Comparison of ENCODE assay signal across 12 cellular contexts in the genomic region with DNA sequence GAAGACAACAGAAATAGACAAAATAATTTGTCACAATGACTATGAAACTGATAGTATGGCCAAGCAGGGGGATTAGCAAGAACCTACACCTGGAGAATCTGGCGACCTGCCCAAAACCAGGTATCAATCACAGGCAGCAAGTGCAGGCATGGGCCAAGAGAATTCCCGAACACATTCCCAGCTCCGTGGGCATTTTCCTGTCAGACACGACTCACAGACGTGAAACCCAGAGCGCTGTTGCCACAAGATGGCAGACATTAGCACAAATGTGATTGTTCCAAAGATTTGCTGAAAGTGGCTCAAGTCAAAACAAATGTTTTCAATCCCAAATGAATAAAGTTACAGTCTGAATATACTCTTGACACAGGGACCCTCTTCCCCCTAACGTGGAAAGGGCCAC. TPM values are rescaled to one million over a fixed set of nuclear protein-coding genes. Genes with fewer than 3 reads are reported as not detected.
DNase-seq lines count a peak whose midpoint lies in the region; ATAC-seq and TF ChIP-seq lines count a peak whose summit lies in the region.
"Had no signal": no experiment of that assay in that cellular context is flagged by ENCODE, and none has a peak within 500 bp of the region (broad histone marks: within the 10 kb centered on the region; RNA-seq: fewer than 3 reads in every experiment).

No MANE protein-coding gene starts in this region.

- ATAC-seq in PC-3 (no peak), psoas muscle (no peak), GM21423 (IDR thresholded peaks at IDR 0.05; ENCODE audit: unreplicated experiment) (no peak), HG02759 (IDR thresholded peaks at IDR 0.05; ENCODE audit: unreplicated experiment) (no peak)

- H3K36me3 ChIP-seq in PC-3 (ENCODE audit: low read depth, low read length), result 0 out of 2 replicates have a peak, but pooled peaks cover 8% of the 10 kb centered on the region
- H3K36me3 ChIP-seq in fibroblast of lung (ENCODE audit: control insufficient read depth, insufficient read depth, low read length), result peaks cover 3% of the 10 kb centered on the region
- H3K36me3 ChIP-seq in psoas muscle (ENCODE audit: insufficient read depth in 1 of 2, low read depth in 1 of 2), result peaks cover 0 to 12% of the 10 kb centered on the region in 2 donors

- H3K4me2 ChIP-seq in PC-3 (ENCODE audit: low read length), result no peak overlapping the region
- no peak overlapping the region for H3K4me2 ChIP-seq in fibroblast of lung (ENCODE audit: extremely low read depth, insufficient read depth, low read length)

- H3K27ac ChIP-seq in PC-3 (ENCODE audit: low read length), result 0 out of 2 replicates have a peak overlapping the region, but pooled peaks have one; percentile 68
- no peak overlapping the region for H3K27ac ChIP-seq in fibroblast of lung (ENCODE audit: insufficient read depth, low read length)
- H3K27ac ChIP-seq in psoas muscle, result no peak overlapping the region
- H3K27ac ChIP-seq: 22Rv1, tibial artery had no signal

- H3K4me3 ChIP-seq in PC-3 (ENCODE audit: low read length) (no peak overlapping the region), fibroblast of lung (replicated peaks in 1 of 4; ENCODE audit: control extremely low read depth in 1 of 4, insufficient read depth in 1 of 4, low read depth in 3 of 4, low read length in 4 of 4) (no peak overlapping the region), psoas muscle (no peak overlapping the region)
- H3K4me3 ChIP-seq: tibial artery had no signal

- H4K20me1 ChIP-seq in PC-3 (ENCODE audit: low read length), result no peaks in the 10 kb centered on the region
- no peaks in the 10 kb centered on the region for H4K20me1 ChIP-seq in fibroblast of lung (ENCODE audit: control insufficient read depth, extremely low read depth, insufficient read depth, low read length)

- BruUV-seq in PC-3 (replicated peaks; lab: Mats Ljungman, UMichigan), result no TSS peak

- POLR2A ChIA-PET in PC-3 (lab: Charles Lee; ENCODE audit: unreplicated experiment), result no interaction called here

- 0 out of 2 replicates have a peak overlapping the region, but pooled peaks have one; percentile 22 for H3K9ac ChIP-seq in PC-3 (ENCODE audit: low read length)
- no peak overlapping the region for H3K9ac ChIP-seq in fibroblast of lung (ENCODE audit: insufficient read depth, low read length)

- H3K27me3 ChIP-seq in PC-3 (ENCODE audit: low read length) (no peaks in the 10 kb centered on the region), fibroblast of lung (ENCODE audit: control insufficient read depth, insufficient read depth, low read length) (no peaks in the 10 kb centered on the region), psoas muscle (ENCODE audit: insufficient read depth in 3 of 3, low read length in 2 of 3) (no peaks in the 10 kb centered on the region)
- H3K27me3 ChIP-seq: tibial artery had no signal

- CTCF ChIA-PET in PC-3 (lab: Charles Lee), result interaction anchor here (0.6 kb wide), 2 partner anchors 19 to 175 kb away, joined by 4 to 5 read pairs; no protein-coding TSS in a partner anchor

- no peaks in the 10 kb centered on the region for H3F3A ChIP-seq in PC-3 (ENCODE audit: low read length, unreplicated experiment)

- H3K79me2 ChIP-seq in PC-3 (ENCODE audit: low read length), result peaks cover 5% of the 10 kb centered on the region; the same call in 1 of the 2 replicates
- H3K79me2 ChIP-seq in fibroblast of lung (ENCODE audit: control insufficient read depth, insufficient read depth, low read length), result no peaks in the 10 kb centered on the region

- H2AFZ ChIP-seq in PC-3 (ENCODE audit: low read length) (no peak overlapping the region), fibroblast of lung (ENCODE audit: low read length) (no peak overlapping the region)

- TF ChIP-seq CTCF in PC-3 (conservative IDR thresholded peaks at IDR 0.05; ENCODE audit: low read depth, low read length), result peak; percentile 46; the same call in 1 of the 2 replicates
- TF ChIP-seq CTCF in fibroblast of lung (conservative IDR thresholded peaks at IDR 0.05 in 1 of 2, IDR thresholded peaks at IDR 0.05 in 1 of 2; ENCODE audit: low read depth in 1 of 2, low read length in 2 of 2), result peak; percentile 10 to 34
- TF ChIP-seq CTCF in psoas muscle (IDR thresholded peaks at IDR 0.05), result peak; percentile 15

- H3K4me1 ChIP-seq in PC-3 (ENCODE audit: insufficient read depth, low read length) (peaks cover 22% of the 10 kb centered on the region), fibroblast of lung (ENCODE audit: control insufficient read depth, extremely low read depth, insufficient read depth, low read length) (peaks cover 5% of the 10 kb centered on the region), psoas muscle (peaks cover 18% of the 10 kb centered on the region)

- 59 to 72% (median 61%) methylated on average over 7 of the region's 7 CpGs for WGBS in psoas muscle, 3 donors

- DNase-seq in DMS 273 (lab: John Stamatoyannopoulos, UW; ENCODE audit: unreplicated experiment), result peak; percentile 7
- DNase-seq in DMS 273 treated with DMSO at 0.1 percent for 48 hours (lab: John Stamatoyannopoulos, UW), result no peak
- DNase-seq in PC-3, result peak; percentile 16
- peak in 1 of 2 donors; percentile 17 for DNase-seq in fibroblast of lung (ENCODE audit: low read depth in 2 of 2)
- no peak for DNase-seq in psoas muscle
- DNase-seq in NCI-H2171 treated with DMSO at 0.1 percent for 48 hours (lab: John Stamatoyannopoulos, UW), result no peak
- DNase-seq: activated T-cell treated with anti-CD3 and anti-CD28 coated beads, Interleukin-2, amount 50 U/mL, for 1 hour; central memory CD4-positive, alpha-beta T cell; tibial artery had no signal

- H3K9me3 ChIP-seq in PC-3 (ENCODE audit: low read length), result no peaks in the 10 kb centered on the region
- H3K9me3 ChIP-seq in fibroblast of lung (ENCODE audit: control insufficient read depth, insufficient read depth, low read depth, low read length), result no peaks in the 10 kb centered on the region
- H3K9me3 ChIP-seq in psoas muscle, result no peaks in the 10 kb centered on the region
- H3K9me3 ChIP-seq: tibial artery had no signal

- intact Hi-C loops in PC-3 (cut with micrococcal nuclease) (loop anchor here (5.0 kb wide), 3 partner anchors 227 to 427 kb away; no protein-coding TSS in a partner anchor), psoas muscle (cut with DNase I) (loop anchor here (2.0 to 10.0 kb wide), 7 partner anchors 182 to 512 kb away; no protein-coding TSS in a partner anchor)

- H3K9me2 ChIP-seq in PC-3 (replicated peaks; ENCODE audit: low read length), result no peaks in the 10 kb centered on the region

RNA-seq across cellular contexts. Expression of gene HLCS, which starts 36.8 kb away (rescaled TPM):
- total RNA-seq in PC-3 (2014; rRNA removed) (31.7 and 44.1 TPM in 2 replicates), fibroblast of lung (31.3 and 40.0 TPM in 2 replicates), psoas muscle (10 to 100 TPM in 3 of 4 donors, 1 to 10 TPM in 1; 8.1 to 13.5 (median 11.6) TPM)
- polyA plus RNA-seq in fibroblast of lung (17.3 and 23.1 TPM in 2 replicates), psoas muscle (1 to 10 TPM; 3.6 to 5.1 (median 3.7) TPM)
- 13.9 and 20.4 TPM in 2 replicates for polyA plus RNA-seq in fibroblast of lung (2012)
- 16.9 and 35.3 TPM in 2 replicates for polyA minus RNA-seq in fibroblast of lung (ENCODE audit: low replicate concordance)

Comparison
In these comparisons a context has a peak if more than half of its experiments do, and no peak if none do; other contexts are left out.
1. DNase-seq: peak in DMS 273 (single experiment) and PC-3 (single experiment); none in DMS 273 treated with DMSO at 0.1 percent for 48 hours (single experiment), psoas muscle (0 of 2) and NCI-H2171 treated with DMSO at 0.1 percent for 48 hours (single experiment).
2. Peak in every context shown above with its lines, with median percentiles within 50 percentile points of each other: CTCF ChIP-seq.